32 cellular contexts compared by ENCODE assay signal in genomic region chr3:25235033-25235432, GRCh38.
DNase-seq lines count a peak whose midpoint lies in the region; ATAC-seq and TF ChIP-seq lines count a peak whose summit lies in the region.
"Had no signal": no experiment of that assay in that cellular context is flagged by ENCODE, and none has a peak within 500 bp of the region (broad histone marks: within the 10 kb centered on the region; RNA-seq: fewer than 3 reads in every experiment).

No MANE protein-coding gene starts in this region.

- H3K4me3 ChIP-seq in adipocyte (ENCODE audit: low read length), result no peak overlapping the region
- H3K4me3 ChIP-seq in fibroblast of villous mesenchyme (ENCODE audit: low read depth, low read length), result no peak overlapping the region
- H3K4me3 ChIP-seq in coronary artery, result no peak overlapping the region
- H3K4me3 ChIP-seq: BLaER1 treated with 17β-estradiol and CSF1 and Interleukin-3, amounts not matched to agents 10 nM and 100 nM; ovary; Peyer's patch; upper lobe of left lung had no signal

- no peaks in the 10 kb centered on the region for H3K27me3 Mint-ChIP-seq in osteocyte (ENCODE audit: unreplicated experiment)
- no peaks in the 10 kb centered on the region for H3K27me3 Mint-ChIP-seq in T-helper 17 cell
- H3K27me3 Mint-ChIP-seq: IgD-negative memory B cell; naive thymus-derived CD4-positive, alpha-beta T cell had no signal

- ATAC-seq in T-helper 17 cell, result no peak
- ATAC-seq: naive thymus-derived CD4-positive, alpha-beta T cell; stimulated activated effector memory CD8-positive, alpha-beta T cell treated with anti-CD3 and anti-CD28 coated beads, Interleukin-12 subunit alpha, Interleukin-12 subunit beta, amount 100 ng/mL, for 72 hours had no signal

- no peaks in the 10 kb centered on the region for H3K9me3 ChIP-seq in KOPT-K1 (ENCODE audit: insufficient read depth, low read length, poor library complexity, severe bottlenecking)
- H3K9me3 ChIP-seq in adipocyte (ENCODE audit: control insufficient read depth, low read length), result no peaks in the 10 kb centered on the region
- H3K9me3 ChIP-seq in T-helper 17 cell (ENCODE audit: control insufficient read depth, low read length, poor library complexity, severe bottlenecking), result no peaks in the 10 kb centered on the region
- H3K9me3 ChIP-seq: BLaER1 treated with 17β-estradiol and CSF1 and Interleukin-3, amounts not matched to agents 10 nM and 100 nM; ovary; Peyer's patch; upper lobe of left lung had no signal

- H3K27ac ChIP-seq in KOPT-K1 (ENCODE audit: low read depth, low read length, poor library complexity, severe bottlenecking), result peak overlapping the region; percentile 34
- H3K27ac ChIP-seq in coronary artery, result no peak overlapping the region
- H3K27ac ChIP-seq: BLaER1 treated with 17β-estradiol and CSF1 and Interleukin-3, amounts not matched to agents 10 nM and 100 nM; epithelial cell of prostate; ovary; Peyer's patch; upper lobe of left lung; WERI-Rb-1 had no signal

- H3K4me1 Mint-ChIP-seq in osteocyte (ENCODE audit: unreplicated experiment) (peaks cover 16% of the 10 kb centered on the region), T-helper 17 cell (no peaks in the 10 kb centered on the region)
- H3K4me1 Mint-ChIP-seq: IgD-negative memory B cell; naive thymus-derived CD4-positive, alpha-beta T cell; stimulated activated effector memory CD8-positive, alpha-beta T cell treated with anti-CD3 and anti-CD28 coated beads, Interleukin-12 subunit alpha, Interleukin-12 subunit beta, amount 100 ng/mL, for 72 hours had no signal

- TF ChIP-seq CTCF in fibroblast of villous mesenchyme (IDR thresholded peaks at IDR 0.05; ENCODE audit: insufficient read depth, low read depth, low read length), result no peak
- no peak for TF ChIP-seq CTCF in osteocyte (IDR thresholded peaks at IDR 0.05)
- TF ChIP-seq CTCF in coronary artery (IDR thresholded peaks at IDR 0.05), result no peak

- DNase-seq in adipocyte (ENCODE audit: low read depth), result peak; percentile 26
- DNase-seq in fibroblast of villous mesenchyme (ENCODE audit: low read depth), result peak; percentile 11
- DNase-seq in osteocyte (ENCODE audit: extremely low spot score, unreplicated experiment), result no peak
- no peak for DNase-seq in coronary artery (ENCODE audit: low spot score)
- DNase-seq in DMS79 (lab: John Stamatoyannopoulos, UW), result no peak
- DNase-seq in T-helper 17 cell, result no peak
- no peak for DNase-seq in stimulated activated naive CD4-positive, alpha-beta T cell treated with Interleukin-2 at 50 U/mL for 16 hours (lab: John Stamatoyannopoulos, UW)
- DNase-seq: activated CD4-positive, alpha-beta T cell treated with anti-CD3 and anti-CD28 coated beads for 48 hours; activated naive CD4-positive, alpha-beta T cell treated with anti-CD3 and anti-CD28 coated beads, Interleukin-2, amount 50 U/mL, for 16 hours; activated T-cell treated with anti-CD3 and anti-CD28 coated beads for 4 hours; amygdala; cortex of kidney; DMS153; effector memory CD4-positive, alpha-beta T cell; head of caudate nucleus; midbrain; naive thymus-derived CD4-positive, alpha-beta T cell; NCI-H1105 treated with DMSO at 0.1 percent for 48 hours; NCI-H1930; NCI-H69; ovary; Peyer's patch; SHP77 treated with DMSO at 0.1 percent for 48 hours; T-helper 9 cell; upper lobe of left lung; WERI-Rb-1 had no signal

- H3K36me3 ChIP-seq in KOPT-K1 (ENCODE audit: insufficient read depth, low read length), result no peaks in the 10 kb centered on the region
- no peaks in the 10 kb centered on the region for H3K36me3 ChIP-seq in adipocyte (ENCODE audit: control insufficient read depth, insufficient read depth, low read length, severe bottlenecking)
- H3K36me3 ChIP-seq: BLaER1 treated with 17β-estradiol and CSF1 and Interleukin-3, amounts not matched to agents 10 nM and 100 nM; ovary; Peyer's patch; upper lobe of left lung; WERI-Rb-1 had no signal

- H3K27ac Mint-ChIP-seq in osteocyte (ENCODE audit: unreplicated experiment) (peak overlapping the region; percentile 64), T-helper 17 cell (no peak overlapping the region)
- H3K27ac Mint-ChIP-seq: activated T-helper 2 cell treated with anti-CD3 and anti-CD28 coated beads, Interferon-gamma antibody, Interleukin-2, Interleukin-4, amounts not matched to agents 10 μg/mL and 5 μg/mL and 100 μg/mL, durations not matched to agents 14 hours and 24 hours and 36 hours; IgD-negative memory B cell; naive thymus-derived CD4-positive, alpha-beta T cell; stimulated activated effector memory CD8-positive, alpha-beta T cell treated with anti-CD3 and anti-CD28 coated beads, Interleukin-12 subunit alpha, Interleukin-12 subunit beta, amount 100 ng/mL, for 72 hours had no signal

- no peaks in the 10 kb centered on the region for H3K27me3 ChIP-seq in adipocyte (replicated peaks; ENCODE audit: control insufficient read depth, insufficient read depth, low read length)
- H3K27me3 ChIP-seq: BLaER1 treated with 17β-estradiol and CSF1 and Interleukin-3, amounts not matched to agents 10 nM and 100 nM; ovary; Peyer's patch; upper lobe of left lung had no signal

- H3K36me3 Mint-ChIP-seq in osteocyte (ENCODE audit: unreplicated experiment), result no peaks in the 10 kb centered on the region
- H3K36me3 Mint-ChIP-seq in T-helper 17 cell (ENCODE audit: low read depth), result no peaks in the 10 kb centered on the region
- H3K36me3 Mint-ChIP-seq: IgD-negative memory B cell; naive thymus-derived CD4-positive, alpha-beta T cell; stimulated activated effector memory CD8-positive, alpha-beta T cell treated with anti-CD3 and anti-CD28 coated beads, Interleukin-12 subunit alpha, Interleukin-12 subunit beta, amount 100 ng/mL, for 72 hours had no signal

- no peak overlapping the region for H3K9ac ChIP-seq in adipocyte (ENCODE audit: low read length)
- H3K9ac ChIP-seq: BLaER1 treated with 17β-estradiol and CSF1 and Interleukin-3, amounts not matched to agents 10 nM and 100 nM had no signal

- H3K9me3 Mint-ChIP-seq in osteocyte (ENCODE audit: unreplicated experiment), result peaks cover 4% of the 10 kb centered on the region

- no peaks in the 10 kb centered on the region for H3K4me1 ChIP-seq in adipocyte (ENCODE audit: control insufficient read depth, insufficient read depth, low read length)
- H3K4me1 ChIP-seq: Peyer's patch, upper lobe of left lung had no signal

- H3K4me3 Mint-ChIP-seq in osteocyte (ENCODE audit: unreplicated experiment) (no peak overlapping the region), T-helper 17 cell (no peak overlapping the region)
- H3K4me3 Mint-ChIP-seq: IgD-negative memory B cell; naive thymus-derived CD4-positive, alpha-beta T cell; stimulated activated effector memory CD8-positive, alpha-beta T cell treated with anti-CD3 and anti-CD28 coated beads, Interleukin-12 subunit alpha, Interleukin-12 subunit beta, amount 100 ng/mL, for 72 hours had no signal

Comparison
In these comparisons a context has a peak if more than half of its experiments do, and no peak if none do; other contexts are left out.
1. DNase-seq: peak in adipocyte (single experiment) and fibroblast of villous mesenchyme (single experiment); none in osteocyte (single experiment), coronary artery (single experiment), DMS79 (single experiment), T-helper 17 cell (0 of 3) and stimulated activated naive CD4-positive, alpha-beta T cell treated with Interleukin-2 at 50 U/mL for 16 hours (single experiment).